In genomic region chr15:34600920-34601319, GRCh38 we compare ENCODE assay signal across 18 cellular contexts. TPM values are rescaled to one million over a fixed set of nuclear protein-coding genes. Genes with fewer than 3 reads are reported as not detected.
DNase-seq lines count a peak whose midpoint lies in the region; ATAC-seq, FAIRE-seq and TF ChIP-seq lines count a peak whose summit lies in the region.
"Had no signal": no experiment of that assay in that cellular context is flagged by ENCODE, and none has a peak within 500 bp of the region (broad histone marks: within the 10 kb centered on the region; RNA-seq: fewer than 3 reads in every experiment).

No MANE protein-coding gene starts in this region.

- H3K9me3 ChIP-seq in A549: no peaks in the 10 kb centered on the region
- H3K9me3 ChIP-seq: Caco-2 had no signal

- TF ChIP-seq RAD21 in A549 (conservative IDR thresholded peaks at IDR 0.05 in 1 of 2, IDR thresholded peaks at IDR 0.05 in 1 of 2): no peak

- no peaks in the 10 kb centered on the region for H3K4me1 ChIP-seq in A549
- H3K4me1 ChIP-seq: Caco-2 had no signal

- ATAC-seq in A549: no peak
- ATAC-seq in GM21447 (IDR thresholded peaks at IDR 0.05; ENCODE audit: unreplicated experiment): no peak
- ATAC-seq: CD8-positive, alpha-beta T cell; HCT116 had no signal

- H3K4me2 ChIP-seq in A549: no peak overlapping the region

- CTCF ChIA-PET in A549 (lab: Yijun Ruan, JAX): no interaction called here

- no peak for TF ChIP-seq EP300 in A549 (IDR thresholded peaks at IDR 0.05)

- no peak for TF ChIP-seq POLR2A in A549 (IDR thresholded peaks at IDR 0.05; ENCODE audit: low read length)

- no peak overlapping the region for H3K4me3 ChIP-seq in A549
- H3K4me3 ChIP-seq: GM23248 had no signal

- DNase-seq in A549 (ENCODE audit: low read depth in 1 of 2, low spot score in 1 of 2) (no peak), D721Med (ENCODE audit: insufficient read length, low spot score) (no peak), NCI-H82 treated with DMSO at 0.1 percent for 48 hours (lab: John Stamatoyannopoulos, UW; ENCODE audit: unreplicated experiment) (peak; percentile 53), CD1c-positive myeloid dendritic cell (ENCODE audit: extremely low spot score) (no peak), NCI-H187 (lab: John Stamatoyannopoulos, UW) (no peak)
- DNase-seq: 8988T; C1 segment of cervical spinal cord; Caco-2; CD4-positive, CD25-positive, alpha-beta regulatory T cell; CD8-positive, alpha-beta T cell; DMS53; DMS79 treated with DMSO at 0.1 percent for 48 hours; GF-D8; GM23248; H9 had no signal

- H3K27ac ChIP-seq in A549: no peak overlapping the region
- H3K27ac ChIP-seq: GM23248 had no signal

- FAIRE-seq in A549 (lab: Jason Lieb, UNC): no peak
- peak; percentile 94 for FAIRE-seq in D721Med (lab: Jason Lieb, UNC)
- FAIRE-seq: GM12892 had no signal

- TF ChIP-seq CTCF in A549 (IDR thresholded peaks at IDR 0.05) (no peak), D721Med (IDR thresholded peaks at IDR 0.05; ENCODE audit: insufficient read depth, missing control alignments) (no peak)

- POLR2A ChIA-PET in A549 (lab: Yijun Ruan, JAX): no interaction called here

TF ChIP-seq in A549, 52 proteins besides CTCF, POLR2A, EP300 and RAD21:
- TF ChIP-seq HOXA7 (CRISPR knock-in tag; IDR thresholded peaks at IDR 0.05) (no peak), ELK1 (IDR thresholded peaks at IDR 0.05; ENCODE audit: low read depth, low read length) (no peak), JUNB (IDR thresholded peaks at IDR 0.05) (no peak), MYC (IDR thresholded peaks at IDR 0.05; ENCODE audit: borderline replicate concordance, low read length) (no peak), RFX5 (IDR thresholded peaks at IDR 0.05) (no peak), MAFK (IDR thresholded peaks at IDR 0.05; ENCODE audit: partially characterized antibody) (peak; percentile 81)
- TF ChIP-seq, protein P1, sequence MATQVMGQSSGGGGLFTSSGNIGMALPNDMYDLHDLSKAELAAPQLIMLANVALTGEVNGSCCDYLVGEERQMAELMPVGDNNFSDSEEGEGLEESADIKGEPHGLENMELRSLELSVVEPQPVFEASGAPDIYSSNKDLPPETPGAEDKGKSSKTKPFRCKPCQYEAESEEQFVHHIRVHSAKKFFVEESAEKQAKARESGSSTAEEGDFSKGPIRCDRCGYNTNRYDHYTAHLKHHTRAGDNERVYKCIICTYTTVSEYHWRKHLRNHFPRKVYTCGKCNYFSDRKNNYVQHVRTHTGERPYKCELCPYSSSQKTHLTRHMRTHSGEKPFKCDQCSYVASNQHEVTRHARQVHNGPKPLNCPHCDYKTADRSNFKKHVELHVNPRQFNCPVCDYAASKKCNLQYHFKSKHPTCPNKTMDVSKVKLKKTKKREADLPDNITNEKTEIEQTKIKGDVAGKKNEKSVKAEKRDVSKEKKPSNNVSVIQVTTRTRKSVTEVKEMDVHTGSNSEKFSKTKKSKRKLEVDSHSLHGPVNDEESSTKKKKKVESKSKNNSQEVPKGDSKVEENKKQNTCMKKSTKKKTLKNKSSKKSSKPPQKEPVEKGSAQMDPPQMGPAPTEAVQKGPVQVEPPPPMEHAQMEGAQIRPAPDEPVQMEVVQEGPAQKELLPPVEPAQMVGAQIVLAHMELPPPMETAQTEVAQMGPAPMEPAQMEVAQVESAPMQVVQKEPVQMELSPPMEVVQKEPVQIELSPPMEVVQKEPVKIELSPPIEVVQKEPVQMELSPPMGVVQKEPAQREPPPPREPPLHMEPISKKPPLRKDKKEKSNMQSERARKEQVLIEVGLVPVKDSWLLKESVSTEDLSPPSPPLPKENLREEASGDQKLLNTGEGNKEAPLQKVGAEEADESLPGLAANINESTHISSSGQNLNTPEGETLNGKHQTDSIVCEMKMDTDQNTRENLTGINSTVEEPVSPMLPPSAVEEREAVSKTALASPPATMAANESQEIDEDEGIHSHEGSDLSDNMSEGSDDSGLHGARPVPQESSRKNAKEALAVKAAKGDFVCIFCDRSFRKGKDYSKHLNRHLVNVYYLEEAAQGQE (IDR thresholded peaks at IDR 0.05): no peak

RNA-seq across cellular contexts. Expression of gene GOLGA8B, which starts 17.5 kb away (rescaled TPM):
- polyA plus RNA-seq in A549 (2011; rRNA removed) (38.1 and 38.8 TPM in 2 replicates), A549 (2017; fragmentation: RNase III; extraction: RNeasy Plus Mini Kit Qiagen cat#74134 plus additional on column Dnase treatment) (49.0 to 50.9 TPM (median 50.2 TPM) in 3 replicates)
- polyA plus RNA-seq in A549 (2012; cell fraction: cytosol; rRNA removed): 12.8 and 15.9 TPM in 2 replicates
- polyA plus RNA-seq in A549 (2012; cell fraction: nucleus; rRNA removed): 77.0 and 116 TPM in 2 replicates
- polyA minus RNA-seq in A549 (2011; rRNA and poly(A)+ RNA removed): 12.6 and 14.0 TPM in 2 replicates
